Comparison of ENCODE assay signal across 1 cellular context in genomic region chr17:74972973-74973328, GRCh38.
TF ChIP-seq lines count a peak whose summit lies in the region.

No MANE protein-coding gene starts in this region.

TF ChIP-seq in HepG2, 621 proteins besides CTCF, POLR2A, EP300 and RAD21 (continued from another document and continues in another):
- TF ChIP-seq, protein P1, sequence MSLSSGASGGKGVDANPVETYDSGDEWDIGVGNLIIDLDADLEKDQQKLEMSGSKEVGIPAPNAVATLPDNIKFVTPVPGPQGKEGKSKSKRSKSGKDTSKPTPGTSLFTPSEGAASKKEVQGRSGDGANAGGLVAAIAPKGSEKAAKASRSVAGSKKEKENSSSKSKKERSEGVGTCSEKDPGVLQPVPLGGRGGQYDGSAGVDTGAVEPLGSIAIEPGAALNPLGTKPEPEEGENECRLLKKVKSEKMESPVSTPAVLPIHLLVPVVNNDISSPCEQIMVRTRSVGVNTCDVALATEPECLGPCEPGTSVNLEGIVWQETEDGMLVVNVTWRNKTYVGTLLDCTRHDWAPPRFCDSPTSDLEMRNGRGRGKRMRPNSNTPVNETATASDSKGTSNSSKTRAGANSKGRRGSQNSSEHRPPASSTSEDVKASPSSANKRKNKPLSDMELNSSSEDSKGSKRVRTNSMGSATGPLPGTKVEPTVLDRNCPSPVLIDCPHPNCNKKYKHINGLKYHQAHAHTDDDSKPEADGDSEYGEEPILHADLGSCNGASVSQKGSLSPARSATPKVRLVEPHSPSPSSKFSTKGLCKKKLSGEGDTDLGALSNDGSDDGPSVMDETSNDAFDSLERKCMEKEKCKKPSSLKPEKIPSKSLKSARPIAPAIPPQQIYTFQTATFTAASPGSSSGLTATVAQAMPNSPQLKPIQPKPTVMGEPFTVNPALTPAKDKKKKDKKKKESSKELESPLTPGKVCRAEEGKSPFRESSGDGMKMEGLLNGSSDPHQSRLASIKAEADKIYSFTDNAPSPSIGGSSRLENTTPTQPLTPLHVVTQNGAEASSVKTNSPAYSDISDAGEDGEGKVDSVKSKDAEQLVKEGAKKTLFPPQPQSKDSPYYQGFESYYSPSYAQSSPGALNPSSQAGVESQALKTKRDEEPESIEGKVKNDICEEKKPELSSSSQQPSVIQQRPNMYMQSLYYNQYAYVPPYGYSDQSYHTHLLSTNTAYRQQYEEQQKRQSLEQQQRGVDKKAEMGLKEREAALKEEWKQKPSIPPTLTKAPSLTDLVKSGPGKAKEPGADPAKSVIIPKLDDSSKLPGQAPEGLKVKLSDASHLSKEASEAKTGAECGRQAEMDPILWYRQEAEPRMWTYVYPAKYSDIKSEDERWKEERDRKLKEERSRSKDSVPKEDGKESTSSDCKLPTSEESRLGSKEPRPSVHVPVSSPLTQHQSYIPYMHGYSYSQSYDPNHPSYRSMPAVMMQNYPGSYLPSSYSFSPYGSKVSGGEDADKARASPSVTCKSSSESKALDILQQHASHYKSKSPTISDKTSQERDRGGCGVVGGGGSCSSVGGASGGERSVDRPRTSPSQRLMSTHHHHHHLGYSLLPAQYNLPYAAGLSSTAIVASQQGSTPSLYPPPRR (CRISPR knock-in tag; IDR thresholded peaks at IDR 0.05; ENCODE audit: borderline replicate concordance): no peak
- TF ChIP-seq UBTF (CRISPR knock-in tag; IDR thresholded peaks at IDR 0.05) (no peak), ZFP82 (CRISPR knock-in tag; IDR thresholded peaks at IDR 0.05; ENCODE audit: borderline replicate concordance) (0 out of 2 replicates have a peak, but pooled peaks have one; percentile 44), ZNF563 (CRISPR knock-in tag; IDR thresholded peaks at IDR 0.05) (no peak; the same call in 1 of the 2 replicates), PITX1 (CRISPR knock-in tag; IDR thresholded peaks at IDR 0.05) (0 out of 2 replicates have a peak, but pooled peaks have one; percentile 45), TMF1 (CRISPR knock-in tag; IDR thresholded peaks at IDR 0.05; ENCODE audit: low read depth) (0 out of 2 replicates have a peak, but pooled peaks have one; percentile 47), ZNF660 (CRISPR knock-in tag; IDR thresholded peaks at IDR 0.05; ENCODE audit: borderline replicate concordance, low read depth) (no peak), NCOA2 (CRISPR knock-in tag; IDR thresholded peaks at IDR 0.05) (no peak), FOXC1 (CRISPR knock-in tag; IDR thresholded peaks at IDR 0.05; ENCODE audit: borderline replicate concordance) (no peak), RXRB (CRISPR knock-in tag; IDR thresholded peaks at IDR 0.05; ENCODE audit: borderline replicate concordance) (no peak), ZNF776 (CRISPR knock-in tag; IDR thresholded peaks at IDR 0.05) (no peak), CREB1 (IDR thresholded peaks at IDR 0.05) (no peak), CREB1 (CRISPR knock-in tag; IDR thresholded peaks at IDR 0.05) (no peak), FOXA3 (CRISPR knock-in tag; IDR thresholded peaks at IDR 0.05) (no peak), ZNF234 (CRISPR knock-in tag; conservative IDR thresholded peaks at IDR 0.05) (no peak), ONECUT2 (CRISPR knock-in tag; IDR thresholded peaks at IDR 0.05) (no peak), SRSF1 (optimal IDR thresholded peaks at IDR 0.05; ENCODE audit: low read depth, low read length) (no peak), ZNF430 (CRISPR knock-in tag; IDR thresholded peaks at IDR 0.05) (no peak), HDAC2 (CRISPR knock-in tag; IDR thresholded peaks at IDR 0.05) (no peak), ZNF263 (CRISPR knock-in tag; IDR thresholded peaks at IDR 0.05) (no peak), NR0B2 (CRISPR knock-in tag; IDR thresholded peaks at IDR 0.05) (peak; percentile 36; the same call in 1 of the 2 replicates), ZBTB4 (CRISPR knock-in tag; IDR thresholded peaks at IDR 0.05; ENCODE audit: borderline replicate concordance) (peak; percentile 13; the same call in 1 of the 2 replicates), ELF3 (CRISPR knock-in tag; IDR thresholded peaks at IDR 0.05) (no peak), ZNF496 (CRISPR knock-in tag; IDR thresholded peaks at IDR 0.05; ENCODE audit: insufficient replicate concordance) (no peak), ZBTB37 (CRISPR knock-in tag; IDR thresholded peaks at IDR 0.05) (0 out of 2 replicates have a peak, but pooled peaks have one; percentile 22), HOMEZ (CRISPR knock-in tag; IDR thresholded peaks at IDR 0.05; ENCODE audit: low read depth) (no peak), IRX3 (CRISPR knock-in tag; IDR thresholded peaks at IDR 0.05; ENCODE audit: borderline replicate concordance, low read depth) (no peak), ZSCAN12 (CRISPR knock-in tag; IDR thresholded peaks at IDR 0.05) (no peak), ZNF597 (CRISPR knock-in tag; IDR thresholded peaks at IDR 0.05) (no peak), ZNF724P (CRISPR knock-in tag; IDR thresholded peaks at IDR 0.05; ENCODE audit: borderline replicate concordance) (0 out of 2 replicates have a peak, but pooled peaks have one; percentile 60), IRF2 (CRISPR knock-in tag; IDR thresholded peaks at IDR 0.05) (no peak), ZNF501 (CRISPR knock-in tag; IDR thresholded peaks at IDR 0.05) (no peak), TRIM24 (CRISPR knock-in tag; IDR thresholded peaks at IDR 0.05) (no peak), ZNF556 (CRISPR knock-in tag; IDR thresholded peaks at IDR 0.05; ENCODE audit: borderline replicate concordance) (no peak), KDM2A (CRISPR knock-in tag; IDR thresholded peaks at IDR 0.05; ENCODE audit: borderline replicate concordance, low read depth) (0 out of 2 replicates have a peak, but pooled peaks have one; percentile 21), CEBPB (IDR thresholded peaks at IDR 0.05; ENCODE audit: borderline replicate concordance, low read depth, low read length) (no peak), TP53 (CRISPR knock-in tag; conservative IDR thresholded peaks at IDR 0.05) (no peak), HNF4A (CRISPR knock-in tag; IDR thresholded peaks at IDR 0.05) (no peak), DNMT1 (CRISPR knock-in tag; IDR thresholded peaks at IDR 0.05) (no peak), FOXJ3 (CRISPR knock-in tag; IDR thresholded peaks at IDR 0.05; ENCODE audit: borderline replicate concordance) (no peak)
- TF ChIP-seq, protein P2, sequence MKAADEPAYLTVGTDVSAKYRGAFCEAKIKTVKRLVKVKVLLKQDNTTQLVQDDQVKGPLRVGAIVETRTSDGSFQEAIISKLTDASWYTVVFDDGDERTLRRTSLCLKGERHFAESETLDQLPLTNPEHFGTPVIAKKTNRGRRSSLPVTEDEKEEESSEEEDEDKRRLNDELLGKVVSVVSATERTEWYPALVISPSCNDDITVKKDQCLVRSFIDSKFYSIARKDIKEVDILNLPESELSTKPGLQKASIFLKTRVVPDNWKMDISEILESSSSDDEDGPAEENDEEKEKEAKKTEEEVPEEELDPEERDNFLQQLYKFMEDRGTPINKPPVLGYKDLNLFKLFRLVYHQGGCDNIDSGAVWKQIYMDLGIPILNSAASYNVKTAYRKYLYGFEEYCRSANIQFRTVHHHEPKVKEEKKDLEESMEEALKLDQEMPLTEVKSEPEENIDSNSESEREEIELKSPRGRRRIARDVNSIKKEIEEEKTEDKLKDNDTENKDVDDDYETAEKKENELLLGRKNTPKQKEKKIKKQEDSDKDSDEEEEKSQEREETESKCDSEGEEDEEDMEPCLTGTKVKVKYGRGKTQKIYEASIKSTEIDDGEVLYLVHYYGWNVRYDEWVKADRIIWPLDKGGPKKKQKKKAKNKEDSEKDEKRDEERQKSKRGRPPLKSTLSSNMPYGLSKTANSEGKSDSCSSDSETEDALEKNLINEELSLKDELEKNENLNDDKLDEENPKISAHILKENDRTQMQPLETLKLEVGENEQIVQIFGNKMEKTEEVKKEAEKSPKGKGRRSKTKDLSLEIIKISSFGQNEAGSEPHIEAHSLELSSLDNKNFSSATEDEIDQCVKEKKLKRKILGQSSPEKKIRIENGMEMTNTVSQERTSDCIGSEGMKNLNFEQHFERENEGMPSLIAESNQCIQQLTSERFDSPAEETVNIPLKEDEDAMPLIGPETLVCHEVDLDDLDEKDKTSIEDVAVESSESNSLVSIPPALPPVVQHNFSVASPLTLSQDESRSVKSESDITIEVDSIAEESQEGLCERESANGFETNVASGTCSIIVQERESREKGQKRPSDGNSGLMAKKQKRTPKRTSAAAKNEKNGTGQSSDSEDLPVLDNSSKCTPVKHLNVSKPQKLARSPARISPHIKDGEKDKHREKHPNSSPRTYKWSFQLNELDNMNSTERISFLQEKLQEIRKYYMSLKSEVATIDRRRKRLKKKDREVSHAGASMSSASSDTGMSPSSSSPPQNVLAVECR (CRISPR knock-in tag; IDR thresholded peaks at IDR 0.05; ENCODE audit: borderline replicate concordance): no peak
- TF ChIP-seq, protein P3, sequence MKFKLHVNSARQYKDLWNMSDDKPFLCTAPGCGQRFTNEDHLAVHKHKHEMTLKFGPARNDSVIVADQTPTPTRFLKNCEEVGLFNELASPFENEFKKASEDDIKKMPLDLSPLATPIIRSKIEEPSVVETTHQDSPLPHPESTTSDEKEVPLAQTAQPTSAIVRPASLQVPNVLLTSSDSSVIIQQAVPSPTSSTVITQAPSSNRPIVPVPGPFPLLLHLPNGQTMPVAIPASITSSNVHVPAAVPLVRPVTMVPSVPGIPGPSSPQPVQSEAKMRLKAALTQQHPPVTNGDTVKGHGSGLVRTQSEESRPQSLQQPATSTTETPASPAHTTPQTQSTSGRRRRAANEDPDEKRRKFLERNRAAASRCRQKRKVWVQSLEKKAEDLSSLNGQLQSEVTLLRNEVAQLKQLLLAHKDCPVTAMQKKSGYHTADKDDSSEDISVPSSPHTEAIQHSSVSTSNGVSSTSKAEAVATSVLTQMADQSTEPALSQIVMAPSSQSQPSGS (CRISPR knock-in tag; IDR thresholded peaks at IDR 0.05): no peak
